21 cellular contexts compared by ENCODE assay signal in the genomic region with DNA sequence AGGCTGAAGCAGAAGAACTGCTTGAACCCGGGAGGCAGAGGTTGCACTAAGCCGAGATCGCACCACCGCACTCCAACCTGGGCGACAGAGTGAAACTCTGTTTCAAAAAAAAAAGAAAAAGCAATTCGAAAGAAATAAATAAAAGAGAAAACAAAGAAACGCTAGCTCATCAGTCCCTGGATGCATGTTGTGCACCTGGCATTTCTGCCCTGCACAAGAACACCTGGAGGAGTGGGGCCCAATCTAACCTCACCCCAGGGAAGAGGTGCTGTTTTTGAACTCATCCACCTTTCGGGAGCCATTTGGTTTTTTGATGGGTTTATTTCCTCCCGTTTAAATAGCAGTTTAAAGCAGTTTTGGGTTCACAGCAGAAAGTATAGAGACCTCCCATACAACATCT. TPM values are rescaled to one million over a fixed set of nuclear protein-coding genes. Genes with fewer than 3 reads are reported as not detected.
DNase-seq lines count a peak whose midpoint lies in the region; ATAC-seq and TF ChIP-seq lines count a peak whose summit lies in the region.
"Had no signal": no experiment of that assay in that cellular context is flagged by ENCODE, and none has a peak within 500 bp of the region (broad histone marks: within the 10 kb centered on the region; RNA-seq: fewer than 3 reads in every experiment).

No MANE protein-coding gene starts in this region.

- peak; percentile 10 for DNase-seq in activated naive CD4-positive, alpha-beta T cell treated with anti-CD3 and anti-CD28 coated beads, Interleukin-2, amount 10 ng/mL, durations not matched to agents 7 days and 5 days
- no peak for DNase-seq in activated naive CD4-positive, alpha-beta T cell treated with anti-CD3 and anti-CD28 coated beads, Interleukin-2, amount 50 U/mL, for 72 hours (ENCODE audit: low spot score in 2 of 2)
- DNase-seq in mesenteric fat pad (ENCODE audit: low spot score) (peak; percentile 11), kidney tubule cell (ENCODE audit: low spot score) (no peak), DMS114 treated with DMSO at 0.1 percent for 48 hours (lab: John Stamatoyannopoulos, UW; ENCODE audit: unreplicated experiment) (no peak)
- DNase-seq: 8988T; ACHN; AML-193; BE2C; C1 segment of cervical spinal cord; Caco-2; CD8-positive, alpha-beta T cell; DMS79; EL; GDM1; GOT3; HFFc6 had no signal

- peaks cover 5% of the 10 kb centered on the region for H3K27me3 Mint-ChIP-seq in activated naive CD4-positive, alpha-beta T cell treated with anti-CD3 and anti-CD28 coated beads, Interleukin-2, amount 10 ng/mL, durations not matched to agents 7 days and 5 days

- no peak for TF ChIP-seq CTCF in VCaP (conservative IDR thresholded peaks at IDR 0.05)

- no peak for ATAC-seq in activated naive CD4-positive, alpha-beta T cell treated with anti-CD3 and anti-CD28 coated beads, Interleukin-2, amount 50 U/mL, for 72 hours
- no peak for ATAC-seq in GM21526 (IDR thresholded peaks at IDR 0.05; ENCODE audit: low FRiP score, unreplicated experiment)
- ATAC-seq: A549; CD8-positive, alpha-beta T cell; GM12878 had no signal

- no peak overlapping the region for H3K27ac Mint-ChIP-seq in activated naive CD4-positive, alpha-beta T cell treated with anti-CD3 and anti-CD28 coated beads, Interleukin-2, amount 10 ng/mL, durations not matched to agents 7 days and 5 days
- peak overlapping the region in 1 of 2 donors; percentile 44 for H3K27ac Mint-ChIP-seq in activated naive CD4-positive, alpha-beta T cell treated with anti-CD3 and anti-CD28 coated beads, Interleukin-2, amount 50 U/mL, for 72 hours
- H3K27ac Mint-ChIP-seq: CD8-positive, alpha-beta T cell; HFFc6 had no signal

- peak overlapping the region; percentile 77 for H3K27ac ChIP-seq in VCaP

- peaks cover 13% of the 10 kb centered on the region for H3K4me1 Mint-ChIP-seq in activated naive CD4-positive, alpha-beta T cell treated with anti-CD3 and anti-CD28 coated beads, Interleukin-2, amount 10 ng/mL, durations not matched to agents 7 days and 5 days

- H3K36me3 Mint-ChIP-seq in activated naive CD4-positive, alpha-beta T cell treated with anti-CD3 and anti-CD28 coated beads, Interleukin-2, amount 10 ng/mL, durations not matched to agents 7 days and 5 days: peaks cover 3% of the 10 kb centered on the region
- H3K36me3 Mint-ChIP-seq in activated naive CD4-positive, alpha-beta T cell treated with anti-CD3 and anti-CD28 coated beads, Interleukin-2, amount 50 U/mL, for 72 hours: no peaks in the 10 kb centered on the region
- H3K36me3 Mint-ChIP-seq: CD8-positive, alpha-beta T cell had no signal

- CTCF ChIA-PET in activated naive CD4-positive, alpha-beta T cell treated with anti-CD3 and anti-CD28 coated beads, Interleukin-2, amount 10 ng/mL, durations not matched to agents 7 days and 5 days (lab: Charles Lee): interaction anchor here (0.7 kb wide), 1 partner anchor 46 kb away, joined by 4 read pairs; no protein-coding TSS in a partner anchor

- H3K9me3 Mint-ChIP-seq in activated naive CD4-positive, alpha-beta T cell treated with anti-CD3 and anti-CD28 coated beads, Interleukin-2, amount 10 ng/mL, durations not matched to agents 7 days and 5 days: peaks cover 3% of the 10 kb centered on the region
- no peaks in the 10 kb centered on the region for H3K9me3 Mint-ChIP-seq in activated naive CD4-positive, alpha-beta T cell treated with anti-CD3 and anti-CD28 coated beads, Interleukin-2, amount 50 U/mL, for 72 hours
- H3K9me3 Mint-ChIP-seq: CD8-positive, alpha-beta T cell; HFFc6 had no signal

- H3K4me3 Mint-ChIP-seq in activated naive CD4-positive, alpha-beta T cell treated with anti-CD3 and anti-CD28 coated beads, Interleukin-2, amount 10 ng/mL, durations not matched to agents 7 days and 5 days: no peak overlapping the region
- H3K4me3 Mint-ChIP-seq: CD8-positive, alpha-beta T cell; HFFc6 had no signal

RNA-seq across cellular contexts. Expression of a gene that starts 5.7 kb away (rescaled TPM):
- total RNA-seq in activated naive CD4-positive, alpha-beta T cell treated with anti-CD3 and anti-CD28 coated beads, Interleukin-2, amount 50 U/mL, for 72 hours: 100 to 1,000 TPM in 1 of 2 donors, 10 to 100 TPM in 1; 72.7 to 114 TPM
- total RNA-seq in mesenteric fat pad: 234 TPM

RNA-seq across cellular contexts. Expression of a gene that starts 58.9 kb away (rescaled TPM):
- total RNA-seq in activated naive CD4-positive, alpha-beta T cell treated with anti-CD3 and anti-CD28 coated beads, Interleukin-2, amount 50 U/mL, for 72 hours: 1 to 10 TPM in 1 of 2 donors, not detected in 1; 1.7 TPM
- total RNA-seq in mesenteric fat pad: 16.1 TPM
- total RNA-seq: HFFc6 had no signal

RNA-seq across cellular contexts. Expression of a gene that starts 59.8 kb away (rescaled TPM):
- total RNA-seq in activated naive CD4-positive, alpha-beta T cell treated with anti-CD3 and anti-CD28 coated beads, Interleukin-2, amount 50 U/mL, for 72 hours: 10 to 100 TPM; 13.9 to 21.4 TPM
- 33.1 TPM for total RNA-seq in mesenteric fat pad

Comparison
In these comparisons a context has a peak if more than half of its experiments do, and no peak if none do; other contexts are left out.
1. DNase-seq: peak in activated naive CD4-positive, alpha-beta T cell treated with anti-CD3 and anti-CD28 coated beads, Interleukin-2, amount 10 ng/mL, durations not matched to agents 7 days and 5 days (single experiment) and mesenteric fat pad (single experiment); none in activated naive CD4-positive, alpha-beta T cell treated with anti-CD3 and anti-CD28 coated beads, Interleukin-2, amount 50 U/mL, for 72 hours (0 of 2), kidney tubule cell (single experiment) and DMS114 treated with DMSO at 0.1 percent for 48 hours (single experiment).